ENCODE assay signal across 8 cellular contexts in genomic region chr4:6263541-6264540, GRCh38. TPM values are rescaled to one million over a fixed set of nuclear protein-coding genes. Genes with fewer than 3 reads are reported as not detected.
A peak's percentile ranks its signal among the peaks of the same experiment; 100 is the strongest.
DNase-seq lines count a peak whose midpoint lies in the region; ATAC-seq and TF ChIP-seq lines count a peak whose summit lies in the region.

No MANE protein-coding gene starts in this region.

- peak; percentile 73 for ATAC-seq in mucosa of descending colon
- ATAC-seq in GM21723 (IDR thresholded peaks at IDR 0.05; ENCODE audit: unreplicated experiment), result no peak
- ATAC-seq in HG03432 (IDR thresholded peaks at IDR 0.05; ENCODE audit: unreplicated experiment), result no peak

- no peak for TF ChIP-seq POLR2A in NB4 (IDR thresholded peaks at IDR 0.05; ENCODE audit: extremely low read depth, insufficient read length)

- intact Hi-C loops in mucosa of descending colon (cut with DNase I, micrococcal nuclease), result no loop called here

- no peaks in the 10 kb centered on the region for H3K9me3 ChIP-seq in mucosa of descending colon

- no peaks in the 10 kb centered on the region for H3K36me3 ChIP-seq in mucosa of descending colon (ENCODE audit: low read depth)

- H3K4me3 ChIP-seq in NB4 (ENCODE audit: low read depth, low read length) (no peak overlapping the region), choroid plexus epithelial cell (ENCODE audit: low read depth, low read length) (no peak overlapping the region), mucosa of descending colon (no peak overlapping the region)

- peak; percentile 59 for TF ChIP-seq CTCF in NB4 (IDR thresholded peaks at IDR 0.05; ENCODE audit: low read depth, low read length)
- peak; percentile 95 for TF ChIP-seq CTCF in choroid plexus epithelial cell (conservative IDR thresholded peaks at IDR 0.05; ENCODE audit: low read depth, low read length)
- peak; percentile 20 for TF ChIP-seq CTCF in mucosa of descending colon (IDR thresholded peaks at IDR 0.05)

- DNase-seq in NCI-H2227 (lab: John Stamatoyannopoulos, UW; ENCODE audit: unreplicated experiment) (peak; percentile 3), NCI-H2227 treated with DMSO at 0.1 percent for 48 hours (lab: John Stamatoyannopoulos, UW) (no peak), NB4 (ENCODE audit: low read depth) (peak; percentile 46), choroid plexus epithelial cell (ENCODE audit: low read depth) (peak; percentile 86), mucosa of descending colon (peak; percentile 40 to 80 (median 70)), OCI-M2 (lab: John Stamatoyannopoulos, UW; ENCODE audit: unreplicated experiment) (no peak)

- no peaks in the 10 kb centered on the region for H3K4me1 ChIP-seq in mucosa of descending colon (ENCODE audit: low read depth)

RNA-seq across cellular contexts. Expression of gene WFS1, which starts 5.8 kb away (rescaled TPM):
- total RNA-seq in mucosa of descending colon, result 10 to 100 TPM in 2 of 3 donors, 1 to 10 TPM in 1; 5.8 to 39.2 (median 14.9) TPM

Comparison
In these comparisons a context has a peak if more than half of its experiments do, and no peak if none do; other contexts are left out.
1. DNase-seq: peak in NCI-H2227 (single experiment), NB4 (single experiment), choroid plexus epithelial cell (single experiment) and mucosa of descending colon (3 of 3); none in NCI-H2227 treated with DMSO at 0.1 percent for 48 hours (single experiment) and OCI-M2 (single experiment).
2. CTCF ChIP-seq: peak in every context shown above with its lines; median percentile 95 in choroid plexus epithelial cell; 59 in NB4; 20 in mucosa of descending colon.